1 cellular context compared by ENCODE assay signal in the genomic region with DNA sequence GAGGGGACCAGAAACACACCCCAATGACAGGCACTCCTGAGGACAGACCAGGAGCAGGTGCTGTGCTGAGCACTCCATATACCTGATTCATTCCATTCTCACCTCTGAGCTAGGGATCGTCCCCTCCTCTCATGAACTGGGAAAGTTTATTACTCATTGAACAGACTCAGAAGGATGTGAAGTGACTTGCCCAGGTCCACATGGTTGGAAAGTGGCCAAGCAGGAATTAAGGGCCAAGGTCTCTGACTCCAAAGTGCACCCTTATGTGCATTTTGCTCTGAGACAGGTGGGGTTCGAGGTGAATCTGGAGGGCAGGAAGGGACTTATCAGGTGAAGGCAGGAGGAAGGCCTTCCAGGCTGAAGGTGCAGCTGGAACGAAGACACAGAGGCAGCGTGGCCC.
TF ChIP-seq lines count a peak whose summit lies in the region.

No MANE protein-coding gene starts in this region.

TF ChIP-seq in GM23338, 12 proteins besides CTCF, POLR2A, EP300 and RAD21:
- TF ChIP-seq, protein P1, sequence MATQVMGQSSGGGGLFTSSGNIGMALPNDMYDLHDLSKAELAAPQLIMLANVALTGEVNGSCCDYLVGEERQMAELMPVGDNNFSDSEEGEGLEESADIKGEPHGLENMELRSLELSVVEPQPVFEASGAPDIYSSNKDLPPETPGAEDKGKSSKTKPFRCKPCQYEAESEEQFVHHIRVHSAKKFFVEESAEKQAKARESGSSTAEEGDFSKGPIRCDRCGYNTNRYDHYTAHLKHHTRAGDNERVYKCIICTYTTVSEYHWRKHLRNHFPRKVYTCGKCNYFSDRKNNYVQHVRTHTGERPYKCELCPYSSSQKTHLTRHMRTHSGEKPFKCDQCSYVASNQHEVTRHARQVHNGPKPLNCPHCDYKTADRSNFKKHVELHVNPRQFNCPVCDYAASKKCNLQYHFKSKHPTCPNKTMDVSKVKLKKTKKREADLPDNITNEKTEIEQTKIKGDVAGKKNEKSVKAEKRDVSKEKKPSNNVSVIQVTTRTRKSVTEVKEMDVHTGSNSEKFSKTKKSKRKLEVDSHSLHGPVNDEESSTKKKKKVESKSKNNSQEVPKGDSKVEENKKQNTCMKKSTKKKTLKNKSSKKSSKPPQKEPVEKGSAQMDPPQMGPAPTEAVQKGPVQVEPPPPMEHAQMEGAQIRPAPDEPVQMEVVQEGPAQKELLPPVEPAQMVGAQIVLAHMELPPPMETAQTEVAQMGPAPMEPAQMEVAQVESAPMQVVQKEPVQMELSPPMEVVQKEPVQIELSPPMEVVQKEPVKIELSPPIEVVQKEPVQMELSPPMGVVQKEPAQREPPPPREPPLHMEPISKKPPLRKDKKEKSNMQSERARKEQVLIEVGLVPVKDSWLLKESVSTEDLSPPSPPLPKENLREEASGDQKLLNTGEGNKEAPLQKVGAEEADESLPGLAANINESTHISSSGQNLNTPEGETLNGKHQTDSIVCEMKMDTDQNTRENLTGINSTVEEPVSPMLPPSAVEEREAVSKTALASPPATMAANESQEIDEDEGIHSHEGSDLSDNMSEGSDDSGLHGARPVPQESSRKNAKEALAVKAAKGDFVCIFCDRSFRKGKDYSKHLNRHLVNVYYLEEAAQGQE (IDR thresholded peaks at IDR 0.05; ENCODE audit: unreplicated experiment) = no peak
- TF ChIP-seq EZH2 (IDR thresholded peaks at IDR 0.05; ENCODE audit: low read depth, unreplicated experiment) = no peak
- TF ChIP-seq, protein P2, sequence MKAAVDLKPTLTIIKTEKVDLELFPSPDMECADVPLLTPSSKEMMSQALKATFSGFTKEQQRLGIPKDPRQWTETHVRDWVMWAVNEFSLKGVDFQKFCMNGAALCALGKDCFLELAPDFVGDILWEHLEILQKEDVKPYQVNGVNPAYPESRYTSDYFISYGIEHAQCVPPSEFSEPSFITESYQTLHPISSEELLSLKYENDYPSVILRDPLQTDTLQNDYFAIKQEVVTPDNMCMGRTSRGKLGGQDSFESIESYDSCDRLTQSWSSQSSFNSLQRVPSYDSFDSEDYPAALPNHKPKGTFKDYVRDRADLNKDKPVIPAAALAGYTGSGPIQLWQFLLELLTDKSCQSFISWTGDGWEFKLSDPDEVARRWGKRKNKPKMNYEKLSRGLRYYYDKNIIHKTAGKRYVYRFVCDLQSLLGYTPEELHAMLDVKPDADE (IDR thresholded peaks at IDR 0.05) = no peak
- TF ChIP-seq CREB1 (CRISPR knock-in tag; IDR thresholded peaks at IDR 0.05; ENCODE audit: low read depth) = no peak
- no peak for TF ChIP-seq EZH2phosphoT487 (IDR thresholded peaks at IDR 0.05; ENCODE audit: unreplicated experiment)
- TF ChIP-seq NANOG (IDR thresholded peaks at IDR 0.05; ENCODE audit: borderline replicate concordance) = no peak
- no peak for TF ChIP-seq JUNB (IDR thresholded peaks at IDR 0.05; ENCODE audit: unreplicated experiment)
- no peak for TF ChIP-seq POLR2AphosphoS5 (IDR thresholded peaks at IDR 0.05; ENCODE audit: low read depth)
- TF ChIP-seq ZNF114 (CRISPR knock-in tag; IDR thresholded peaks at IDR 0.05) = no peak
- no peak for TF ChIP-seq STAT1 (IDR thresholded peaks at IDR 0.05; ENCODE audit: unreplicated experiment)
- no peak for TF ChIP-seq ZNF331 (CRISPR knock-in tag; IDR thresholded peaks at IDR 0.05; ENCODE audit: low read depth)
- TF ChIP-seq, protein P3, sequence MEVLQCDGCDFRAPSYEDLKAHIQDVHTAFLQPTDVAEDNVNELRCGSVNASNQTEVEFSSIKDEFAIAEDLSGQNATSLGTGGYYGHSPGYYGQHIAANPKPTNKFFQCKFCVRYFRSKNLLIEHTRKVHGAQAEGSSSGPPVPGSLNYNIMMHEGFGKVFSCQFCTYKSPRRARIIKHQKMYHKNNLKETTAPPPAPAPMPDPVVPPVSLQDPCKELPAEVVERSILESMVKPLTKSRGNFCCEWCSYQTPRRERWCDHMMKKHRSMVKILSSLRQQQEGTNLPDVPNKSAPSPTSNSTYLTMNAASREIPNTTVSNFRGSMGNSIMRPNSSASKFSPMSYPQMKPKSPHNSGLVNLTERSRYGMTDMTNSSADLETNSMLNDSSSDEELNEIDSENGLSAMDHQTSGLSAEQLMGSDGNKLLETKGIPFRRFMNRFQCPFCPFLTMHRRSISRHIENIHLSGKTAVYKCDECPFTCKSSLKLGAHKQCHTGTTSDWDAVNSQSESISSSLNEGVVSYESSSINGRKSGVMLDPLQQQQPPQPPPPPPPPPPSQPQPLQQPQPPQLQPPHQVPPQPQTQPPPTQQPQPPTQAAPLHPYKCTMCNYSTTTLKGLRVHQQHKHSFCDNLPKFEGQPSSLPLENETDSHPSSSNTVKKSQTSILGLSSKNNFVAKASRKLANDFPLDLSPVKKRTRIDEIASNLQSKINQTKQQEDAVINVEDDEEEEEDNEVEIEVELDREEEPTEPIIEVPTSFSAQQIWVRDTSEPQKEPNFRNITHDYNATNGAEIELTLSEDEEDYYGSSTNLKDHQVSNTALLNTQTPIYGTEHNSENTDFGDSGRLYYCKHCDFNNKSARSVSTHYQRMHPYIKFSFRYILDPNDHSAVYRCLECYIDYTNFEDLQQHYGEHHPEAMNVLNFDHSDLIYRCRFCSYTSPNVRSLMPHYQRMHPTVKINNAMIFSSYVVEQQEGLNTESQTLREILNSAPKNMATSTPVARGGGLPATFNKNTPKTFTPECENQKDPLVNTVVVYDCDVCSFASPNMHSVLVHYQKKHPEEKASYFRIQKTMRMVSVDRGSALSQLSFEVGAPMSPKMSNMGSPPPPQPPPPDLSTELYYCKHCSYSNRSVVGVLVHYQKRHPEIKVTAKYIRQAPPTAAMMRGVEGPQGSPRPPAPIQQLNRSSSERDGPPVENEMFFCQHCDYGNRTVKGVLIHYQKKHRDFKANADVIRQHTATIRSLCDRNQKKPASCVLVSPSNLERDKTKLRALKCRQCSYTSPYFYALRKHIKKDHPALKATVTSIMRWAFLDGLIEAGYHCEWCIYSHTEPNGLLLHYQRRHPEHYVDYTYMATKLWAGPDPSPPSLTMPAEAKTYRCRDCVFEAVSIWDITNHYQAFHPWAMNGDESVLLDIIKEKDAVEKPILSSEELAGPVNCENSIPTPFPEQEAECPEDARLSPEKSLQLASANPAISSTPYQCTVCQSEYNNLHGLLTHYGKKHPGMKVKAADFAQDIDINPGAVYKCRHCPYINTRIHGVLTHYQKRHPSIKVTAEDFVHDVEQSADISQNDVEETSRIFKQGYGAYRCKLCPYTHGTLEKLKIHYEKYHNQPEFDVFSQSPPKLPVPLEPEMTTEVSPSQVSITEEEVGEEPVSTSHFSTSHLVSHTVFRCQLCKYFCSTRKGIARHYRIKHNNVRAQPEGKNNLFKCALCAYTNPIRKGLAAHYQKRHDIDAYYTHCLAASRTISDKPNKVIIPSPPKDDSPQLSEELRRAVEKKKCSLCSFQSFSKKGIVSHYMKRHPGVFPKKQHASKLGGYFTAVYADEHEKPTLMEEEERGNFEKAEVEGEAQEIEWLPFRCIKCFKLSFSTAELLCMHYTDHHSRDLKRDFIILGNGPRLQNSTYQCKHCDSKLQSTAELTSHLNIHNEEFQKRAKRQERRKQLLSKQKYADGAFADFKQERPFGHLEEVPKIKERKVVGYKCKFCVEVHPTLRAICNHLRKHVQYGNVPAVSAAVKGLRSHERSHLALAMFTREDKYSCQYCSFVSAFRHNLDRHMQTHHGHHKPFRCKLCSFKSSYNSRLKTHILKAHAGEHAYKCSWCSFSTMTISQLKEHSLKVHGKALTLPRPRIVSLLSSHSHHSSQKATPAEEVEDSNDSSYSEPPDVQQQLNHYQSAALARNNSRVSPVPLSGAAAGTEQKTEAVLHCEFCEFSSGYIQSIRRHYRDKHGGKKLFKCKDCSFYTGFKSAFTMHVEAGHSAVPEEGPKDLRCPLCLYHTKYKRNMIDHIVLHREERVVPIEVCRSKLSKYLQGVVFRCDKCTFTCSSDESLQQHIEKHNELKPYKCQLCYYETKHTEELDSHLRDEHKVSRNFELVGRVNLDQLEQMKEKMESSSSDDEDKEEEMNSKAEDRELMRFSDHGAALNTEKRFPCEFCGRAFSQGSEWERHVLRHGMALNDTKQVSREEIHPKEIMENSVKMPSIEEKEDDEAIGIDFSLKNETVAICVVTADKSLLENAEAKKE (CRISPR knock-in tag; IDR thresholded peaks at IDR 0.05) = no peak
